ENCODE assay signal across 22 cellular contexts in the genomic region with DNA sequence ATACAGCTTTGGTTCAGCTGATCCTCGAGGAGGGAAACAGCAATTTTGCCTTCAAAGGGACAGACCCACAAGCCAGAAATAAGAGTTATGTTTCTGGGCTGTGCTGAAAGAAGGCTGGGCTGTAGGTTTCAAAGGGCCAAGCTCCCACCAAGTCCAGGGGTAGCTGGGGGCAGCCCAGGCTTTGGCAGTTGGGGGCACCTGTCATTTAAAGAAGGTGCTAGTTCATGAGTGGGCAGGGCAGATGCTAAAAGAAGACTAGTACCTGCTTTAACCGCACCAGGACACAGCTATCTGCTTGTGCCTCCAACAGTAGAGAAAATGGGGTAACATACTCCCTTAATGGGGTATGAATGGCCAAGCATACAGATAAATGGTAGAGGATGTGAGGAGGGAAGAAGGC.
"Had no signal": no experiment of that assay in that cellular context is flagged by ENCODE, and none has a peak within 500 bp of the region (broad histone marks: within the 10 kb centered on the region; RNA-seq: fewer than 3 reads in every experiment).

No MANE protein-coding gene starts in this region.

- H3K9me3 Mint-ChIP-seq: effector memory CD8-positive, alpha-beta T cell; natural killer cell; stimulated activated effector memory CD8-positive, alpha-beta T cell treated with anti-CD3 and anti-CD28 coated beads, Interleukin-12 subunit alpha, Interleukin-12 subunit beta, amount 100 ng/mL, for 72 hours had no signal

- ATAC-seq: effector memory CD8-positive, alpha-beta T cell; gastrocnemius medialis; left ventricle myocardium superior; lower lobe of right lung; natural killer cell; psoas muscle; right cardiac atrium; stimulated activated effector memory CD8-positive, alpha-beta T cell treated with anti-CD3 and anti-CD28 coated beads, Interleukin-12 subunit alpha, Interleukin-12 subunit beta, amount 100 ng/mL, for 72 hours had no signal

- H3K36me3 Mint-ChIP-seq: natural killer cell; stimulated activated effector memory CD8-positive, alpha-beta T cell treated with anti-CD3 and anti-CD28 coated beads, Interleukin-12 subunit alpha, Interleukin-12 subunit beta, amount 100 ng/mL, for 72 hours had no signal

- H3K4me3 ChIP-seq: colonic mucosa, gastrocnemius medialis, lower lobe of right lung, ovary, psoas muscle, sigmoid colon, stomach, tibial nerve, vagina had no signal

- H3K9me3 ChIP-seq: colonic mucosa, gastrocnemius medialis, lower lobe of right lung, ovary, psoas muscle, sigmoid colon, stomach, tibial nerve, vagina had no signal

- H3K4me3 Mint-ChIP-seq: effector memory CD8-positive, alpha-beta T cell; natural killer cell; stimulated activated effector memory CD8-positive, alpha-beta T cell treated with anti-CD3 and anti-CD28 coated beads, Interleukin-12 subunit alpha, Interleukin-12 subunit beta, amount 100 ng/mL, for 72 hours had no signal

- H3K27ac Mint-ChIP-seq: effector memory CD8-positive, alpha-beta T cell; natural killer cell; stimulated activated effector memory CD8-positive, alpha-beta T cell treated with anti-CD3 and anti-CD28 coated beads, Interleukin-12 subunit alpha, Interleukin-12 subunit beta, amount 100 ng/mL, for 72 hours had no signal

- H3K36me3 ChIP-seq: colonic mucosa, gastrocnemius medialis, lower lobe of right lung, ovary, sigmoid colon, stomach, tibial nerve, vagina had no signal

- H3K4me1 Mint-ChIP-seq: natural killer cell; stimulated activated effector memory CD8-positive, alpha-beta T cell treated with anti-CD3 and anti-CD28 coated beads, Interleukin-12 subunit alpha, Interleukin-12 subunit beta, amount 100 ng/mL, for 72 hours had no signal

- H3K27me3 ChIP-seq: colonic mucosa, gastrocnemius medialis, ovary, sigmoid colon, stomach, tibial nerve, vagina had no signal

- DNase-seq: colonic mucosa; dermis blood vessel endothelial cell; effector memory CD8-positive, alpha-beta T cell; erythroblast; gastrocnemius medialis; left ventricle myocardium superior; lower lobe of right lung; natural killer cell; occipital lobe; ovary; psoas muscle; right cardiac atrium; sigmoid colon; stimulated activated CD4-positive, alpha-beta T cell treated with anti-CD3 and anti-CD28 coated beads, Interleukin-2, amount 100 ng/mL, for 24 hours; stimulated activated CD4-positive, alpha-beta T cell treated with anti-CD3 and anti-CD28 coated beads, Interleukin-4, amount 100 ng/mL, for 24 hours; stimulated activated naive CD4-positive, alpha-beta T cell treated with Interleukin-2 at 50 U/mL for 16 hours; stomach had no signal

- FAIRE-seq: endometrium, keratinocyte had no signal

- H3K27ac ChIP-seq: colonic mucosa, gastrocnemius medialis, lower lobe of right lung, ovary, psoas muscle, sigmoid colon, stomach, tibial nerve, vagina had no signal

- H3K4me1 ChIP-seq: colonic mucosa, lower lobe of right lung had no signal
